Comparison of ENCODE assay signal across 28 cellular contexts in the genomic region with DNA sequence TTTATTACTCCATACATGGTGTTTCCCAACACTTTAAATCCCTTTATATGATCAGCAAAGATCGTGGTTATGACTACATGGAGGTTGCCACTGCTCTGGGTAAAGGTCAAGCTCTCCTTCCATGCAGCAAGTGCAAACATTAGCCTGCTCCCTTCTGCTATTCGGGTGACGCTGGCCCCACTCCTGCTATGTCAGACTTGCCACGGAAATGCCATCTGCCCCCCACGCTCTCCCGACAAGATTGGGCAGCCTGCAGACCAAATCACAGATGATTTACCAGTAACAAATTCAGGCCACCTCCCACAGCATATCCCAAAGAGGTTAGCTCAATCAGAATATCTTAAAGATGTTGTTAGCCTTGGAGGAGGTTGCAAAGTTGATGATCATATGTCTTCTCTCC.
"Had no signal": no experiment of that assay in that cellular context is flagged by ENCODE, and none has a peak within 500 bp of the region (broad histone marks: within the 10 kb centered on the region; RNA-seq: fewer than 3 reads in every experiment).

No MANE protein-coding gene starts in this region.

- H3K27me3 ChIP-seq: neural progenitor cell, ovary, right lobe of liver, testis, transverse colon, vagina had no signal

- FAIRE-seq: small intestine, urothelium cell line had no signal

- H3K9me3 ChIP-seq: ovary, psoas muscle, right lobe of liver, sigmoid colon, suprapubic skin, testis, tibial artery, transverse colon, vagina had no signal

- H2AFZ ChIP-seq: neural progenitor cell, parathyroid adenoma had no signal

- H3K4me1 ChIP-seq: neural progenitor cell, parathyroid adenoma, psoas muscle, sigmoid colon, suprapubic skin, testis, tibial artery, transverse colon, vagina had no signal

- H3K79me2 ChIP-seq: parathyroid adenoma had no signal

- H3K27ac ChIP-seq: neural progenitor cell, ovary, parathyroid adenoma, psoas muscle, right lobe of liver, sigmoid colon, suprapubic skin, testis, tibial artery, transverse colon, vagina had no signal

- ATAC-seq: naive thymus-derived CD8-positive, alpha-beta T cell; natural killer cell treated with Interleukin-12 subunit alpha and Interleukin-12 subunit beta and Interleukin-15 and Interleukin-18, amount 100 ng/mL, for 72 hours; psoas muscle; right cardiac atrium; stimulated activated memory B cell treated with anti-CD40 and anti-IgM and Interleukin-4, amounts not matched to agents 10 μg/mL and 1 μg/mL and 100 μg/mL, for 72 hours; stimulated activated naive CD8-positive, alpha-beta T cell treated with anti-CD3 and anti-CD28 coated beads, Interleukin-15, amount 100 ng/mL, for 72 hours; stimulated activated naive CD8-positive, alpha-beta T cell treated with anti-CD3 and anti-CD28 coated beads, Interleukin-15, Interleukin-2, amounts not matched to agents 100 U/mL and 50 U/mL, for 24 hours had no signal

- H3K36me3 ChIP-seq: neural progenitor cell, ovary, right lobe of liver, sigmoid colon, suprapubic skin, tibial artery, transverse colon, vagina had no signal

- DNase-seq: naive thymus-derived CD8-positive, alpha-beta T cell; nephron progenitor cell; occipital lobe; ovary; psoas muscle; right cardiac atrium; right lobe of liver; sigmoid colon; small intestine; stimulated activated CD4-positive, alpha-beta T cell treated with anti-CD3 and anti-CD28 coated beads, Interleukin-15, amount 100 ng/mL, for 24 hours; stimulated activated CD4-positive, alpha-beta T cell treated with anti-CD3 and anti-CD28 coated beads, Interleukin-2, amount 100 ng/mL, for 24 hours; stimulated activated CD4-positive, alpha-beta T cell treated with anti-CD3 and anti-CD28 coated beads, Interleukin-2, amount 100 ng/mL, for 48 hours; stimulated activated CD4-positive, alpha-beta T cell treated with anti-CD3 and anti-CD28 coated beads, Interleukin-4, amount 100 ng/mL, for 24 hours; stimulated activated CD8-positive, alpha-beta memory T cell treated with anti-CD3 and anti-CD28 coated beads, Interleukin-4, amount 100 ng/mL, for 48 hours; stimulated activated naive CD4-positive, alpha-beta T cell; stimulated activated naive CD8-positive, alpha-beta T cell treated with anti-CD3 and anti-CD28 coated beads, Interleukin-15, amount 100 ng/mL, for 72 hours; stimulated activated naive CD8-positive, alpha-beta T cell treated with anti-CD3 and anti-CD28 coated beads, Interleukin-15, Interleukin-2, amounts not matched to agents 100 U/mL and 50 U/mL, for 24 hours; substantia nigra; testis; tibial artery; transverse colon had no signal

- H3K9ac ChIP-seq: neural progenitor cell, parathyroid adenoma had no signal

- H3K4me2 ChIP-seq: neural progenitor cell had no signal

- H3K4me3 ChIP-seq: neural progenitor cell, ovary, psoas muscle, right lobe of liver, sigmoid colon, suprapubic skin, testis, tibial artery, transverse colon, vagina had no signal
